ENCODE assay signal across 8 cellular contexts in genomic region chr6:33316603-33317417, GRCh38. TPM values are rescaled to one million over a fixed set of nuclear protein-coding genes. Genes with fewer than 3 reads are reported as not detected.
DNase-seq lines count a peak whose midpoint lies in the region; ATAC-seq and TF ChIP-seq lines count a peak whose summit lies in the region.

No MANE protein-coding gene starts in this region.

- CTCF ChIA-PET in GM10248 (lab: Yijun Ruan, JAX) = interaction anchor here (1.5 to 3.3 kb wide), 3 partner anchors 12 to 28 kb away, joined by 6 to 13 read pairs (median 13); partner anchors contain the start of gene RGL2

- H3K9ac ChIP-seq in GM23248 = no peak overlapping the region

- H3K27me3 Mint-ChIP-seq in T-helper 17 cell = no peaks in the 10 kb centered on the region

- H3K36me3 Mint-ChIP-seq in T-helper 17 cell (ENCODE audit: low read depth) = peaks cover 12% of the 10 kb centered on the region

- H3K4me3 ChIP-seq in GM23248 (peak overlapping the region; percentile 60), fibroblast of pulmonary artery (replicated peaks; ENCODE audit: low read depth, low read length) (peak overlapping the region; percentile 56)

- H3K27me3 ChIP-seq in GM23248 (replicated peaks; ENCODE audit: insufficient read depth) = no peaks in the 10 kb centered on the region

- peaks cover 61% of the 10 kb centered on the region for H3K79me2 ChIP-seq in GM23248 (ENCODE audit: insufficient read depth)

- H3K27ac Mint-ChIP-seq in T-helper 17 cell = peak overlapping the region; percentile 99

- peaks cover 32% of the 10 kb centered on the region for H3K4me1 ChIP-seq in GM23248 (ENCODE audit: insufficient read depth)

- no peak overlapping the region for H3K27ac ChIP-seq in GM23248

- H4K20me1 ChIP-seq in GM23248 (ENCODE audit: insufficient read depth) = no peaks in the 10 kb centered on the region

- H3K9me3 ChIP-seq in GM23248 (ENCODE audit: low read depth) (no peaks in the 10 kb centered on the region), T-helper 17 cell (ENCODE audit: control insufficient read depth, low read length, poor library complexity, severe bottlenecking) (no peaks in the 10 kb centered on the region)

- H2AFZ ChIP-seq in GM23248 = no peak overlapping the region

- H3K4me1 Mint-ChIP-seq in T-helper 17 cell = peaks cover 63% of the 10 kb centered on the region

- no peaks in the 10 kb centered on the region for H3K9me2 ChIP-seq in GM23248 (ENCODE audit: insufficient read depth)

- TF ChIP-seq CTCF in fibroblast of pulmonary artery (IDR thresholded peaks at IDR 0.05; ENCODE audit: low read length, missing control alignments) (no peak), GM10248 (IDR thresholded peaks at IDR 0.05; ENCODE audit: control extremely low read depth, extremely low read depth, low read depth, missing control alignments) (no peak)

- in situ Hi-C loops in GM23248 (cut with MboI) = no loop called here

- peaks cover 13% of the 10 kb centered on the region; the same call in 1 of the 2 replicates for H3K36me3 ChIP-seq in GM23248 (ENCODE audit: low read depth)

- ATAC-seq in T-helper 17 cell (no peak), HG02840 (IDR thresholded peaks at IDR 0.05; ENCODE audit: low FRiP score, unreplicated experiment) (no peak)

- WGBS in GM23248 (ENCODE audit: low coverage in 1 of 2, low lambda C conversion rate in 2 of 2, missing lambda C conversion rate in 2 of 2), 2 experiments = 69 to 74% methylated on average over 18 to 19 of the region's 19 CpGs

- DNase-seq in GM23248 (no peak), T-helper 17 cell (no peak), fibroblast of pulmonary artery (ENCODE audit: low read depth) (no peak), retina (peak; percentile 18), AG08396 (ENCODE audit: low spot score) (no peak), RPMI8226 (no peak), GM10248 (ENCODE audit: extremely low spot score) (no peak)

- POLR2A ChIA-PET in GM10248 (lab: Yijun Ruan, JAX) = interaction anchor here (0.7 to 1.6 kb wide), 5 partner anchors 16 to 345 kb away, joined by 3 to 17 read pairs (median 9); partner anchors contain the start of genes HLA-DPB1 and RGL2

- H3F3A ChIP-seq in GM23248 (ENCODE audit: insufficient read depth) = peaks cover 28% of the 10 kb centered on the region

- peak overlapping the region; percentile 96 for H3K4me3 Mint-ChIP-seq in T-helper 17 cell

- peak overlapping the region; percentile 69 for H3K4me2 ChIP-seq in GM23248 (ENCODE audit: unreplicated experiment)

RNA-seq across cellular contexts. Expression of gene ZBTB22, which starts 0.7 kb away (rescaled TPM):
- 15.3 and 18.3 TPM in 2 replicates for total RNA-seq in GM23248 (2014; rRNA removed; shearing (Covaris generic))
- 9.8 and 11.2 TPM in 2 replicates for polyA plus RNA-seq in GM23248 (2016; fragmentation: Nextera tagmentation; extraction: Ambion mirVana)
- total RNA-seq in T-helper 17 cell = 10 to 100 TPM; 17.1 to 20.2 TPM

RNA-seq across cellular contexts. Expression of gene TAPBP, which starts 2.9 kb away (rescaled TPM):
- 62.3 and 68.7 TPM in 2 replicates for total RNA-seq in GM23248 (2014; rRNA removed; shearing (Covaris generic))
- 75.8 and 78.4 TPM in 2 replicates for polyA plus RNA-seq in GM23248 (2016; fragmentation: Nextera tagmentation; extraction: Ambion mirVana)
- total RNA-seq in T-helper 17 cell = 100 to 1,000 TPM; 269 to 344 TPM

RNA-seq across cellular contexts. Expression of gene DAXX, which starts 5.9 kb away (rescaled TPM):
- 24.8 and 27.8 TPM in 2 replicates for total RNA-seq in GM23248 (2014; rRNA removed; shearing (Covaris generic))
- 42.2 and 49.3 TPM in 2 replicates for polyA plus RNA-seq in GM23248 (2016; fragmentation: Nextera tagmentation; extraction: Ambion mirVana)
- 10 to 100 TPM; 34.5 to 49.0 TPM for total RNA-seq in T-helper 17 cell

RNA-seq across cellular contexts. Expression of gene RGL2, which starts 18.1 kb away (rescaled TPM):
- total RNA-seq in GM23248 (2014; rRNA removed; shearing (Covaris generic)) = 18.5 and 21.1 TPM in 2 replicates
- polyA plus RNA-seq in GM23248 (2016; fragmentation: Nextera tagmentation; extraction: Ambion mirVana) = 22.4 and 23.3 TPM in 2 replicates
- 10 to 100 TPM; 42.1 to 56.2 TPM for total RNA-seq in T-helper 17 cell

RNA-seq across cellular contexts. Expression of gene PFDN6, which starts 27.4 kb away (rescaled TPM):
- 31.9 and 38.7 TPM in 2 replicates for total RNA-seq in GM23248 (2014; rRNA removed; shearing (Covaris generic))
- 7.9 and 9.1 TPM in 2 replicates for polyA plus RNA-seq in GM23248 (2016; fragmentation: Nextera tagmentation; extraction: Ambion mirVana)
- 10 to 100 TPM; 16.5 to 25.7 TPM for total RNA-seq in T-helper 17 cell
